Comparison of ENCODE assay signal across 15 cellular contexts in genomic region chr3:123980539-123980938, GRCh38. TPM values are rescaled to one million over a fixed set of nuclear protein-coding genes. Genes with fewer than 3 reads are reported as not detected.
DNase-seq lines count a peak whose midpoint lies in the region; ATAC-seq and TF ChIP-seq lines count a peak whose summit lies in the region.
"Had no signal": no experiment of that assay in that cellular context is flagged by ENCODE, and none has a peak within 500 bp of the region (broad histone marks: within the 10 kb centered on the region; RNA-seq: fewer than 3 reads in every experiment).

No MANE protein-coding gene starts in this region.

- H3K4me3 ChIP-seq in brain microvascular endothelial cell (ENCODE audit: low read depth, low read length) (peak overlapping the region; percentile 56), iPS-18c (ENCODE audit: insufficient read depth, low read depth, low read length) (peak overlapping the region; percentile 51; the same call in 1 of the 2 replicates), skeletal muscle satellite cell (ENCODE audit: low read length) (no peak overlapping the region)

- H3K9ac ChIP-seq in skeletal muscle satellite cell (ENCODE audit: low read depth, low read length), result no peak overlapping the region

- TF ChIP-seq CTCF in HFFc6 (IDR thresholded peaks at IDR 0.05) (no peak), brain microvascular endothelial cell (IDR thresholded peaks at IDR 0.05; ENCODE audit: low read depth, low read length, missing control alignments) (no peak)

- DNase-seq in HFFc6 (no peak), brain microvascular endothelial cell (no peak), mesenteric fat pad (ENCODE audit: low spot score) (no peak), epidermal melanocyte (ENCODE audit: insufficient read length, low spot score) (no peak)
- DNase-seq: Karpas-422, Right ventricle myocardium superior had no signal

- peaks cover 35% of the 10 kb centered on the region for H3K4me1 Mint-ChIP-seq in HFFc6 (ENCODE audit: low read depth)

- peaks cover 5% of the 10 kb centered on the region; the same call in 1 of the 2 replicates for H3K9me3 Mint-ChIP-seq in HFFc6
- H3K9me3 Mint-ChIP-seq: natural killer cell treated with Interleukin-12 subunit alpha and Interleukin-12 subunit beta and Interleukin-15 and Interleukin-18, amount 100 ng/mL, for 72 hours had no signal

- no peak overlapping the region for H3K27ac Mint-ChIP-seq in HFFc6
- H3K27ac Mint-ChIP-seq: natural killer cell treated with Interleukin-12 subunit alpha and Interleukin-12 subunit beta and Interleukin-15 and Interleukin-18, amount 100 ng/mL, for 72 hours had no signal

- H3K27me3 ChIP-seq in brain microvascular endothelial cell (replicated peaks) (peaks cover 8% of the 10 kb centered on the region), skeletal muscle satellite cell (ENCODE audit: control insufficient read depth, insufficient read depth, low read length) (peaks cover 56% of the 10 kb centered on the region)
- H3K27me3 ChIP-seq: testis had no signal

- peaks cover 5% of the 10 kb centered on the region; the same call in 1 of the 2 replicates for H3K36me3 Mint-ChIP-seq in HFFc6 (ENCODE audit: low read depth)
- H3K36me3 Mint-ChIP-seq: natural killer cell treated with Interleukin-12 subunit alpha and Interleukin-12 subunit beta and Interleukin-15 and Interleukin-18, amount 100 ng/mL, for 72 hours had no signal

- H3K36me3 ChIP-seq in brain microvascular endothelial cell (replicated peaks), result no peaks in the 10 kb centered on the region
- no peaks in the 10 kb centered on the region for H3K36me3 ChIP-seq in skeletal muscle satellite cell (ENCODE audit: insufficient read depth, low read length)

- ATAC-seq in HG02798 (IDR thresholded peaks at IDR 0.05; ENCODE audit: poor library complexity, unreplicated experiment), result no peak
- no peak for ATAC-seq in GM21381 (IDR thresholded peaks at IDR 0.05; ENCODE audit: unreplicated experiment)

- in situ Hi-C loops in brain microvascular endothelial cell (cut with HindIII; ENCODE audit: low pct_ligation_motif_present, low sequenced_read_pairs), result no loop called here

- H3K4me2 ChIP-seq in skeletal muscle satellite cell (ENCODE audit: low read length), result peak overlapping the region; percentile 89

- H3K9me3 ChIP-seq in iPS-18c (ENCODE audit: control insufficient read depth, insufficient read depth, low read length), result no peaks in the 10 kb centered on the region
- H3K9me3 ChIP-seq in skeletal muscle satellite cell (replicated peaks; ENCODE audit: low read length), result no peaks in the 10 kb centered on the region
- H3K9me3 ChIP-seq: testis had no signal

- peak overlapping the region; percentile 84 for H3K4me3 Mint-ChIP-seq in HFFc6
- H3K4me3 Mint-ChIP-seq: natural killer cell treated with Interleukin-12 subunit alpha and Interleukin-12 subunit beta and Interleukin-15 and Interleukin-18, amount 100 ng/mL, for 72 hours had no signal

- H3K4me1 ChIP-seq in skeletal muscle satellite cell (ENCODE audit: control insufficient read depth, insufficient read depth, low read length), result no peaks in the 10 kb centered on the region
- H3K4me1 ChIP-seq: testis had no signal

- H3K27ac ChIP-seq in brain microvascular endothelial cell, result no peak overlapping the region
- H3K27ac ChIP-seq: testis had no signal

- peaks cover 3% of the 10 kb centered on the region for H3K27me3 Mint-ChIP-seq in HFFc6 (ENCODE audit: insufficient read depth)

RNA-seq across cellular contexts. Expression of gene ROPN1, which starts 11.4 kb away (rescaled TPM):
- not detected for total RNA-seq in HFFc6 (2021; fragmentation: NEBNext Ultra II Directional; extraction: Animal tissue kit (Norgen Biotek cat#: 25700))
- total RNA-seq in skeletal muscle satellite cell (2012; rRNA removed), result not detected in 2 replicates
- not detected for total RNA-seq in mesenteric fat pad
- total RNA-seq: cerebellum; Daoy; natural killer cell treated with Interleukin-12 subunit alpha and Interleukin-12 subunit beta and Interleukin-15 and Interleukin-18, amount 100 ng/mL, for 72 hours; renal cortical epithelial cell; Right ventricle myocardium superior had no signal

RNA-seq across cellular contexts. Expression of gene CCDC14, which starts 19.5 kb away (rescaled TPM):
- total RNA-seq in HFFc6 (2021; fragmentation: NEBNext Ultra II Directional; extraction: Animal tissue kit (Norgen Biotek cat#: 25700)), result 10 to 100 TPM; 25.8 to 39.7 (median 36.3) TPM
- total RNA-seq in skeletal muscle satellite cell (2012; rRNA removed), result 17.0 and 17.3 TPM in 2 replicates
- total RNA-seq in mesenteric fat pad, result 18.6 TPM

RNA-seq across cellular contexts. Expression of gene KALRN, which starts 52.6 kb away (rescaled TPM):
- total RNA-seq in HFFc6 (2021; fragmentation: NEBNext Ultra II Directional; extraction: Animal tissue kit (Norgen Biotek cat#: 25700)), result 1 to 10 TPM; 1.9 to 5.6 (median 2.4) TPM
- 0.44 and 0.51 TPM in 2 replicates for total RNA-seq in skeletal muscle satellite cell (2012; rRNA removed)
- total RNA-seq in mesenteric fat pad, result 103 TPM

Comparison
In these comparisons a context has a peak if more than half of its experiments do, and no peak if none do; other contexts are left out.
1. RNA of gene KALRN, which starts 52.6 kb away (total RNA-seq): 103 TPM in mesenteric fat pad (single experiment); 1.9 to 5.6 TPM in HFFc6; every median in the first group is over 10 times any median in the second.